In genomic region chr9:136028760-136029470, GRCh38 we compare ENCODE assay signal across 1 cellular context.
A peak's percentile ranks its signal among the peaks of the same experiment; 100 is the strongest.
TF ChIP-seq lines count a peak whose summit lies in the region.

No MANE protein-coding gene starts in this region.

TF ChIP-seq in K562, 482 proteins besides CTCF, POLR2A, EP300 and RAD21 (continued from another document):
- TF ChIP-seq, protein P1, sequence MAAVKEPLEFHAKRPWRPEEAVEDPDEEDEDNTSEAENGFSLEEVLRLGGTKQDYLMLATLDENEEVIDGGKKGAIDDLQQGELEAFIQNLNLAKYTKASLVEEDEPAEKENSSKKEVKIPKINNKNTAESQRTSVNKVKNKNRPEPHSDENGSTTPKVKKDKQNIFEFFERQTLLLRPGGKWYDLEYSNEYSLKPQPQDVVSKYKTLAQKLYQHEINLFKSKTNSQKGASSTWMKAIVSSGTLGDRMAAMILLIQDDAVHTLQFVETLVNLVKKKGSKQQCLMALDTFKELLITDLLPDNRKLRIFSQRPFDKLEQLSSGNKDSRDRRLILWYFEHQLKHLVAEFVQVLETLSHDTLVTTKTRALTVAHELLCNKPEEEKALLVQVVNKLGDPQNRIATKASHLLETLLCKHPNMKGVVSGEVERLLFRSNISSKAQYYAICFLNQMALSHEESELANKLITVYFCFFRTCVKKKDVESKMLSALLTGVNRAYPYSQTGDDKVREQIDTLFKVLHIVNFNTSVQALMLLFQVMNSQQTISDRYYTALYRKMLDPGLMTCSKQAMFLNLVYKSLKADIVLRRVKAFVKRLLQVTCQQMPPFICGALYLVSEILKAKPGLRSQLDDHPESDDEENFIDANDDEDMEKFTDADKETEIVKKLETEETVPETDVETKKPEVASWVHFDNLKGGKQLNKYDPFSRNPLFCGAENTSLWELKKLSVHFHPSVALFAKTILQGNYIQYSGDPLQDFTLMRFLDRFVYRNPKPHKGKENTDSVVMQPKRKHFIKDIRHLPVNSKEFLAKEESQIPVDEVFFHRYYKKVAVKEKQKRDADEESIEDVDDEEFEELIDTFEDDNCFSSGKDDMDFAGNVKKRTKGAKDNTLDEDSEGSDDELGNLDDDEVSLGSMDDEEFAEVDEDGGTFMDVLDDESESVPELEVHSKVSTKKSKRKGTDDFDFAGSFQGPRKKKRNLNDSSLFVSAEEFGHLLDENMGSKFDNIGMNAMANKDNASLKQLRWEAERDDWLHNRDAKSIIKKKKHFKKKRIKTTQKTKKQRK (IDR thresholded peaks at IDR 0.05; ENCODE audit: borderline replicate concordance, low read depth, low read length) = 0 out of 2 replicates have a peak, but pooled peaks have one; percentile 19
- no peak for TF ChIP-seq NFRKB (IDR thresholded peaks at IDR 0.05; ENCODE audit: low read depth)
- no peak for TF ChIP-seq ILK (tag; IDR thresholded peaks at IDR 0.05; ENCODE audit: borderline replicate concordance, low read depth)
- peak; percentile 44; the same call in 1 of the 2 replicates for TF ChIP-seq MTA3 (IDR thresholded peaks at IDR 0.05; ENCODE audit: borderline replicate concordance)
- peak; percentile 54; the same call in 1 of the 2 replicates for TF ChIP-seq TFAP4 (CRISPR knock-in tag; IDR thresholded peaks at IDR 0.05; ENCODE audit: borderline replicate concordance)
- TF ChIP-seq ZNF124 (CRISPR knock-in tag; IDR thresholded peaks at IDR 0.05) = 0 out of 2 replicates have a peak, but pooled peaks have one; percentile 40
- TF ChIP-seq BRCA1 (IDR thresholded peaks at IDR 0.05) = no peak
- TF ChIP-seq BRCA1 (CRISPR knock-in tag; IDR thresholded peaks at IDR 0.05) = no peak
- peak in 1 of 3 experiments; percentile 38 for TF ChIP-seq YY1 (IDR thresholded peaks at IDR 0.05; ENCODE audit: borderline replicate concordance in 1 of 3, control insufficient read depth in 1 of 3, extremely low read depth in 1 of 3, insufficient read depth in 3 of 3, insufficient read length in 1 of 3, insufficient replicate concordance in 2 of 3, low read depth in 1 of 3, low read length in 2 of 3)
- TF ChIP-seq FOXO4 (CRISPR knock-in tag; IDR thresholded peaks at IDR 0.05) = no peak
- TF ChIP-seq JUN (IDR thresholded peaks at IDR 0.05; ENCODE audit: borderline replicate concordance, low read depth, low read length) = 0 out of 2 replicates have a peak, but pooled peaks have one; percentile 12
- no peak for TF ChIP-seq JUN (CRISPR knock-in tag; IDR thresholded peaks at IDR 0.05; ENCODE audit: borderline replicate concordance)
- peak; percentile 97 for TF ChIP-seq TRIM28 (IDR thresholded peaks at IDR 0.05)
- peak in 1 of 2 experiments; percentile 81; a peak in 2 of 4 replicates for TF ChIP-seq TRIM24 (IDR thresholded peaks at IDR 0.05)
- peak; percentile 98 for TF ChIP-seq CBX5 (IDR thresholded peaks at IDR 0.05; ENCODE audit: borderline replicate concordance, low read depth)
